Comparison of ENCODE assay signal across 15 cellular contexts in the genomic region with DNA sequence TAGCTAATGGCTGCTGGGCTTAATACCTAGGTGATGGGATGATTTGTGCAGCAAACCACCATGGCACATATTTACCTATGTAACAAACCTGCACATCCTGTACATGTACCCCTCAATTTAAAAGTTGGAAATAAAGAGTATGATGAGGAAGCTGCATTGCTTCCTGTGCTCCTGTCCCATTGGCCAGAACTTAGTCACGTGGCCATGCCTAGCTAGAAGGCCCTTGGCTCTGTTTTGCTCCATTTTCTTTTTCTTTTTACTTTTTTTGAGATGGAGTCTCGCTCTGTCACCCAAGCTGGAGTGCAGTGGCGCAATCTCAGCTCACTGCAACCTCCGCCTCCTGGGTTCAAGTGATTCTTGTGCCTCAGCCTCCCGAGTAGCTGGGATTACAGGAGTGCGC. TPM values are rescaled to one million over a fixed set of nuclear protein-coding genes. Genes with fewer than 3 reads are reported as not detected.
"Had no signal": no experiment of that assay in that cellular context is flagged by ENCODE, and none has a peak within 500 bp of the region (broad histone marks: within the 10 kb centered on the region; RNA-seq: fewer than 3 reads in every experiment).

No MANE protein-coding gene starts in this region.

RNA-seq across cellular contexts. Expression of gene PYY, which starts 7.6 kb away (rescaled TPM):
- total RNA-seq: subcutaneous adipose tissue, suprapubic skin, temporal lobe, thoracic aorta, upper lobe of right lung, ureter, urinary bladder, uterus, vagina had no signal
- polyA plus RNA-seq: urinary bladder had no signal

RNA-seq across cellular contexts. Expression of gene PPY, which starts 19.0 kb away (rescaled TPM):
- total RNA-seq: stomach, subcutaneous adipose tissue, suprapubic skin, temporal lobe, testis, thoracic aorta, thyroid gland, tibial nerve, transverse colon, upper lobe of left lung, upper lobe of right lung, ureter, urinary bladder, uterus, vagina had no signal
- polyA plus RNA-seq: stomach, urinary bladder had no signal
